20 cellular contexts compared by ENCODE assay signal in the genomic region with DNA sequence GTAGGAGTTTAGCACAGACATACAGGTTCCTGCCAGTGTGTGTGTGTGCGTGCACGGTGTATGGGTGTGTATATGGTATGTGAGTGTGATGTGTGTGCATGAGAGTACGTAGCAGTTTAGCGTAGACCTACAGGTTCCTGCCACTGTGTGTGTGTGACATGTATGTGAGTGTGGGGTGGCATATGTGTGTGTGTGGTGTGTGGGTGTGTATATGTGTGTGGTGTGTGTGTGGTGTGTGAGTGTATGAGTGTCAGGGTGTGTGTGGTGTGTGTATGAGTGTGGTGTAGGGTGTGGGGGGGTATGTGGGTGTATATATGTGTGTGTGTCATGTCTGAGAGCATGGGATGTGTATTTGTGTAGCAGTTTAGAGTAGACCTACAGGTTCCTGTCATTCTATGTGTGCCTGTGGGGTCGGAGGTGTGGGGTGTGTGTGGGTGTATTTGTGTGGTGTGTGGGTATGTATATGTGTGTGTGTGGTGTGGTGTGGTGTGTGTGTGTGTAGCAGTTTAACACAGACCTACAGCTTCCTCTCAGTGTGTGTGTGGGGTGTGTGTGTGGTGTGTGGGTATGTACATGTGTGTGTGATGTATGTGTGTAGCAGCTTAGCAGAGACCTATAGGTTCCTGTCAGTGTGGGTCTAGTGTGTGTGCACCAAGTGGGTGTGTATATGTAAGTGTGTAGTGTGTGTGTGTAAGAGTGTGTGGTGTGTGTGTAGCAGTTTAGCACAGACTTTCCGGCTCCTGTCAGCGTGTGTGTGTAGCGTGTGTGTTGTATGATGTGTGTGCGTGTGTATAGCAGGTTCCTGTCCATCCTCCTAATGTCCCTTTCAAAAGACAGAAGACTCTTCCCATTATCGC. TPM values are rescaled to one million over a fixed set of nuclear protein-coding genes. Genes with fewer than 3 reads are reported as not detected.
A peak's percentile ranks its signal among the peaks of the same experiment; 100 is the strongest.
DNase-seq lines count a peak whose midpoint lies in the region; ATAC-seq, FAIRE-seq and TF ChIP-seq lines count a peak whose summit lies in the region.
"Had no signal": no experiment of that assay in that cellular context is flagged by ENCODE, and none has a peak within 500 bp of the region (broad histone marks: within the 10 kb centered on the region; RNA-seq: fewer than 3 reads in every experiment).

No MANE protein-coding gene starts in this region.

- no peaks in the 10 kb centered on the region for H3K27me3 ChIP-seq in mesendoderm (ENCODE audit: insufficient read depth, low read length, poor library complexity)
- H3K27me3 ChIP-seq: BE2C had no signal

- no peak overlapping the region for H4K5ac ChIP-seq in mesendoderm (ENCODE audit: low read length)

- no peaks in the 10 kb centered on the region for H3K9me3 ChIP-seq in HEK293 (ENCODE audit: control insufficient read depth, insufficient read depth, low read depth, low read length)
- H3K9me3 ChIP-seq: BE2C, SK-N-SH had no signal

- TF ChIP-seq CTCF in HEK293 (tag by site-specific recombination; IDR thresholded peaks at IDR 0.05) = no peak

- WGBS in mesendoderm (ENCODE audit: extremely low coverage, insufficient coverage, low lambda C conversion rate) = no CpG with 5 or more reads among the region's 10 CpGs

- no peak overlapping the region for H3K9ac ChIP-seq in mesendoderm (ENCODE audit: low read length)
- H3K9ac ChIP-seq: SK-N-SH had no signal

- no peak overlapping the region for H3K4me3 Mint-ChIP-seq in activated T-helper 17 cell treated with anti-CD3 and anti-CD28 coated beads, Interleukin-2, amount 50 U/mL, for 72 hours
- H3K4me3 Mint-ChIP-seq: CD4-positive, CD25-positive, alpha-beta regulatory T cell; IgD-negative memory B cell had no signal

- no peak for DNase-seq in mesendoderm
- no peak for DNase-seq in urothelium cell line (ENCODE audit: low spot score)
- DNase-seq in dedifferentiated amniotic fluid mesenchymal stem cell (ENCODE audit: extremely low spot score) = no peak
- DNase-seq: BE2C; CD4-positive, CD25-positive, alpha-beta regulatory T cell; EL; GF-D8; MV-4-11; NCI-H1694 treated with DMSO at 0.1 percent for 48 hours; NCI-H446 treated with DMSO at 0.1 percent for 48 hours; RPMI8226; SIG-M5; SK-N-SH had no signal

- FAIRE-seq in urothelium cell line (lab: Jason Lieb, UNC) = peak; percentile 55
- FAIRE-seq: H54 had no signal

- peaks cover 2% of the 10 kb centered on the region for H3K4me1 Mint-ChIP-seq in activated T-helper 17 cell treated with anti-CD3 and anti-CD28 coated beads, Interleukin-2, amount 50 U/mL, for 72 hours
- H3K4me1 Mint-ChIP-seq: CD4-positive, CD25-positive, alpha-beta regulatory T cell had no signal

- peak overlapping the region; percentile 81 for H2AK5ac ChIP-seq in mesendoderm (ENCODE audit: low read length)

- H2BK15ac ChIP-seq in mesendoderm (replicated peaks; ENCODE audit: low read depth) = no peak overlapping the region

- no peaks in the 10 kb centered on the region for H3K4me1 ChIP-seq in HEK293 (ENCODE audit: control insufficient read depth, insufficient read depth, low read length)
- H3K4me1 ChIP-seq in mesendoderm (ENCODE audit: control insufficient read depth, low read depth, low read length) = peaks cover 13% of the 10 kb centered on the region
- H3K4me1 ChIP-seq: BE2C had no signal

- no peaks in the 10 kb centered on the region for H3K79me2 ChIP-seq in mesendoderm (ENCODE audit: control insufficient read depth, insufficient read depth, low read length)

- no peak overlapping the region for H2BK120ac ChIP-seq in mesendoderm (ENCODE audit: low read depth, low read length)

- no peak overlapping the region for H3K4ac ChIP-seq in mesendoderm (ENCODE audit: low read depth, low read length)

- CTCF ChIA-PET in HEK293 (lab: Yijun Ruan, JAX) = interaction anchor here (0.6 kb wide), 1 partner anchor 130 kb away, joined by 3 read pairs; no protein-coding TSS in a partner anchor

- H3K36me3 Mint-ChIP-seq in activated T-helper 17 cell treated with anti-CD3 and anti-CD28 coated beads, Interleukin-2, amount 50 U/mL, for 72 hours (ENCODE audit: low read depth) = no peaks in the 10 kb centered on the region
- H3K36me3 Mint-ChIP-seq: CD4-positive, CD25-positive, alpha-beta regulatory T cell; IgD-negative memory B cell had no signal

- no peak overlapping the region for H4K8ac ChIP-seq in mesendoderm (ENCODE audit: low read depth, low read length)

- peak; percentile 6 for ATAC-seq in activated T-helper 17 cell treated with anti-CD3 and anti-CD28 coated beads, Interleukin-2, amount 50 U/mL, for 72 hours (replicated peaks)
- ATAC-seq in GM21529 (IDR thresholded peaks at IDR 0.05; ENCODE audit: unreplicated experiment) = no peak
- ATAC-seq in HG02588 (IDR thresholded peaks at IDR 0.05; ENCODE audit: unreplicated experiment) = no peak

- H2BK5ac ChIP-seq in mesendoderm (ENCODE audit: low read length) = peak overlapping the region; percentile 47

- H3K27ac Mint-ChIP-seq in activated T-helper 17 cell treated with anti-CD3 and anti-CD28 coated beads, Interleukin-2, amount 50 U/mL, for 72 hours = no peak overlapping the region
- H3K27ac Mint-ChIP-seq: CD4-positive, CD25-positive, alpha-beta regulatory T cell; IgD-negative memory B cell had no signal

- H3K4me3 ChIP-seq in HEK293 (ENCODE audit: low read depth, low read length) (no peak overlapping the region), mesendoderm (ENCODE audit: low read length) (no peak overlapping the region)
- H3K4me3 ChIP-seq: PC-9 had no signal

- H3K27me3 Mint-ChIP-seq in activated T-helper 17 cell treated with anti-CD3 and anti-CD28 coated beads, Interleukin-2, amount 50 U/mL, for 72 hours = peaks cover 7% of the 10 kb centered on the region

- no peak overlapping the region for H3K4me2 ChIP-seq in mesendoderm (ENCODE audit: low read length)
- H3K4me2 ChIP-seq: PC-9, SK-N-SH had no signal

- no peaks in the 10 kb centered on the region for H3K79me1 ChIP-seq in mesendoderm (ENCODE audit: low read length)

- no peaks in the 10 kb centered on the region for H3K9me3 Mint-ChIP-seq in activated T-helper 17 cell treated with anti-CD3 and anti-CD28 coated beads, Interleukin-2, amount 50 U/mL, for 72 hours
- H3K9me3 Mint-ChIP-seq: CD4-positive, CD25-positive, alpha-beta regulatory T cell; IgD-negative memory B cell had no signal

- H3K56ac ChIP-seq in mesendoderm (ENCODE audit: low read length) = peak overlapping the region; percentile 40

- no peaks in the 10 kb centered on the region for H3K36me3 ChIP-seq in HEK293 (ENCODE audit: control insufficient read depth in 2 of 2, insufficient read depth in 1 of 2, low read length in 2 of 2)
- no peaks in the 10 kb centered on the region for H3K36me3 ChIP-seq in mesendoderm (ENCODE audit: control insufficient read depth, insufficient read depth, low read length)
- H3K36me3 ChIP-seq: BE2C had no signal

- peak overlapping the region; percentile 59 for H3K23ac ChIP-seq in mesendoderm (ENCODE audit: low read length)

- H3K27ac ChIP-seq in HEK293 (ENCODE audit: extremely low read depth, low read depth, low read length) (no peak overlapping the region), mesendoderm (ENCODE audit: low read depth, low read length) (no peak overlapping the region)
- H3K27ac ChIP-seq: PC-9 had no signal

- H3K18ac ChIP-seq in mesendoderm (ENCODE audit: low read length) = no peak overlapping the region

- POLR2A ChIA-PET in HEK293 (lab: Yijun Ruan, JAX) = no interaction called here

TF ChIP-seq in HEK293, 187 proteins besides CTCF, POLR2A, EP300 and RAD21:
- no peak for TF ChIP-seq HOXD13 (CRISPR knock-in tag; IDR thresholded peaks at IDR 0.05; ENCODE audit: borderline replicate concordance)
- TF ChIP-seq, protein P1, sequence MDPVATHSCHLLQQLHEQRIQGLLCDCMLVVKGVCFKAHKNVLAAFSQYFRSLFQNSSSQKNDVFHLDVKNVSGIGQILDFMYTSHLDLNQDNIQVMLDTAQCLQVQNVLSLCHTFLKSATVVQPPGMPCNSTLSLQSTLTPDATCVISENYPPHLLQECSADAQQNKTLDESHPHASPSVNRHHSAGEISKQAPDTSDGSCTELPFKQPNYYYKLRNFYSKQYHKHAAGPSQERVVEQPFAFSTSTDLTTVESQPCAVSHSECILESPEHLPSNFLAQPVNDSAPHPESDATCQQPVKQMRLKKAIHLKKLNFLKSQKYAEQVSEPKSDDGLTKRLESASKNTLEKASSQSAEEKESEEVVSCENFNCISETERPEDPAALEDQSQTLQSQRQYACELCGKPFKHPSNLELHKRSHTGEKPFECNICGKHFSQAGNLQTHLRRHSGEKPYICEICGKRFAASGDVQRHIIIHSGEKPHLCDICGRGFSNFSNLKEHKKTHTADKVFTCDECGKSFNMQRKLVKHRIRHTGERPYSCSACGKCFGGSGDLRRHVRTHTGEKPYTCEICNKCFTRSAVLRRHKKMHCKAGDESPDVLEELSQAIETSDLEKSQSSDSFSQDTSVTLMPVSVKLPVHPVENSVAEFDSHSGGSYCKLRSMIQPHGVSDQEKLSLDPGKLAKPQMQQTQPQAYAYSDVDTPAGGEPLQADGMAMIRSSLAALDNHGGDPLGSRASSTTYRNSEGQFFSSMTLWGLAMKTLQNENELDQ (tag by site-specific recombination; IDR thresholded peaks at IDR 0.05; ENCODE audit: low read depth) = no peak
- peak; percentile 93 for TF ChIP-seq ZFHX2 (tag by site-specific recombination; conservative IDR thresholded peaks at IDR 0.05)
- peak; percentile 94; the same call in 1 of the 2 replicates for TF ChIP-seq EGR2 (tag by site-specific recombination; IDR thresholded peaks at IDR 0.05; ENCODE audit: low read depth)
- peak; percentile 28; the same call in 1 of the 2 replicates for TF ChIP-seq ZBTB20 (tag by site-specific recombination; IDR thresholded peaks at IDR 0.05)
- TF ChIP-seq, protein P2, sequence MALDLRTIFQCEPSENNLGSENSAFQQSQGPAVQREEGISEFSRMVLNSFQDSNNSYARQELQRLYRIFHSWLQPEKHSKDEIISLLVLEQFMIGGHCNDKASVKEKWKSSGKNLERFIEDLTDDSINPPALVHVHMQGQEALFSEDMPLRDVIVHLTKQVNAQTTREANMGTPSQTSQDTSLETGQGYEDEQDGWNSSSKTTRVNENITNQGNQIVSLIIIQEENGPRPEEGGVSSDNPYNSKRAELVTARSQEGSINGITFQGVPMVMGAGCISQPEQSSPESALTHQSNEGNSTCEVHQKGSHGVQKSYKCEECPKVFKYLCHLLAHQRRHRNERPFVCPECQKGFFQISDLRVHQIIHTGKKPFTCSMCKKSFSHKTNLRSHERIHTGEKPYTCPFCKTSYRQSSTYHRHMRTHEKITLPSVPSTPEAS (tag by site-specific recombination; IDR thresholded peaks at IDR 0.05) = peak; percentile 70
- no peak for TF ChIP-seq ZNF114 (tag by site-specific recombination; IDR thresholded peaks at IDR 0.05)
TF ChIP-seq in HEK293: peak in this region for 4.

RNA-seq across cellular contexts. Expression of a gene that starts 31.8 kb away (rescaled TPM):
- 1 to 10 TPM; 6.2 to 7.8 TPM for total RNA-seq in activated T-helper 17 cell treated with anti-CD3 and anti-CD28 coated beads, Interleukin-2, amount 50 U/mL, for 72 hours
- 6.0 TPM for polyA plus RNA-seq in mesendoderm (2013, experiment 1 of 2)
- 6.6 TPM for polyA plus RNA-seq in mesendoderm (2013, experiment 2 of 2)
